25 cellular contexts compared by ENCODE assay signal in the genomic region with DNA sequence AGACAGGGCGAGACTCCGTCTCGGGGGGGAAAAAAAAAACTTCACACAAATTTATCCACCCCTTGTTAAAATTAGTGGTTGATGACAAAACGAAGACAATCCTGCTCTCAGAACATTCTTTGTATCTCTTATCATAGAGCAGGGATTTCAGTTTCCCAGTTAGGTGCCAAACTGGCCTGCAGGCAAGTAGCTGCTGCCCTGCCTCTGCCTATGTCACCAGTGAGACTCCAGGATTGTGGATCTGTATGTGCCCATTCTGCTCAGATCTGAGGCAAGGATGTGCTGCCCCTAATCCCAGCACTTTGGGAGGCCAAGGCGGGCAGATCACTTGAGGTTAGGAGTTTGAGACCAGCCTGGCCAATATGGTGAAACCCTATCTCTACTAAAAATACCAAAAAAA. TPM values are rescaled to one million over a fixed set of nuclear protein-coding genes. Genes with fewer than 3 reads are reported as not detected.
DNase-seq lines count a peak whose midpoint lies in the region; ATAC-seq, FAIRE-seq and TF ChIP-seq lines count a peak whose summit lies in the region.
"Had no signal": no experiment of that assay in that cellular context is flagged by ENCODE, and none has a peak within 500 bp of the region (broad histone marks: within the 10 kb centered on the region; RNA-seq: fewer than 3 reads in every experiment).

No MANE protein-coding gene starts in this region.

- peaks cover 58% of the 10 kb centered on the region for H3K36me3 Mint-ChIP-seq in activated naive CD4-positive, alpha-beta T cell treated with anti-CD3 and anti-CD28 coated beads, Interleukin-2, amount 10 ng/mL, durations not matched to agents 7 days and 5 days

- CTCF ChIA-PET in activated naive CD4-positive, alpha-beta T cell treated with anti-CD3 and anti-CD28 coated beads, Interleukin-2, amount 10 ng/mL, durations not matched to agents 7 days and 5 days (lab: Charles Lee) = interaction anchor here (1.0 kb wide), 1 partner anchor 122 kb away, joined by 3 read pairs; no protein-coding TSS in a partner anchor

- no peak overlapping the region for H3K4me3 Mint-ChIP-seq in activated naive CD4-positive, alpha-beta T cell treated with anti-CD3 and anti-CD28 coated beads, Interleukin-2, amount 10 ng/mL, durations not matched to agents 7 days and 5 days
- H3K4me3 Mint-ChIP-seq: B cell; CD4-positive, CD25-positive, alpha-beta regulatory T cell; CD8-positive, alpha-beta T cell had no signal

- H3K9me3 ChIP-seq in heart left ventricle = no peaks in the 10 kb centered on the region
- no peaks in the 10 kb centered on the region for H3K9me3 ChIP-seq in keratinocyte (ENCODE audit: control insufficient read depth, low read depth, low read length)
- H3K9me3 ChIP-seq: BLaER1 had no signal

- no peak for TF ChIP-seq CTCF in heart left ventricle (IDR thresholded peaks at IDR 0.05)
- TF ChIP-seq CTCF in keratinocyte (optimal IDR thresholded peaks at IDR 0.05 in 1 of 3, IDR thresholded peaks at IDR 0.05 in 1 of 3, conservative IDR thresholded peaks at IDR 0.05 in 1 of 3; ENCODE audit: extremely low read depth in 1 of 3, insufficient read depth in 2 of 3, low read length in 3 of 3) = no peak

- peaks cover 9% of the 10 kb centered on the region for H3K4me1 Mint-ChIP-seq in activated naive CD4-positive, alpha-beta T cell treated with anti-CD3 and anti-CD28 coated beads, Interleukin-2, amount 10 ng/mL, durations not matched to agents 7 days and 5 days
- H3K4me1 Mint-ChIP-seq: B cell had no signal

- DNase-seq in activated naive CD4-positive, alpha-beta T cell treated with anti-CD3 and anti-CD28 coated beads, Interleukin-2, amount 10 ng/mL, durations not matched to agents 7 days and 5 days = no peak
- no peak for DNase-seq in activated naive CD4-positive, alpha-beta T cell (lab: John Stamatoyannopoulos, UW)
- DNase-seq in left ventricle myocardium superior = no peak
- no peak for DNase-seq in heart left ventricle
- DNase-seq in keratinocyte (ENCODE audit: low read depth, low spot score) = no peak
- DNase-seq in NCI-H1105 treated with DMSO at 0.1 percent for 48 hours (lab: John Stamatoyannopoulos, UW) = no peak
- DNase-seq in COR-L47 (lab: John Stamatoyannopoulos, UW) = no peak
- DNase-seq: CD4-positive, CD25-positive, alpha-beta regulatory T cell; CD8-positive, alpha-beta T cell; DMS 273 treated with DMSO at 0.1 percent for 48 hours; DMS79; EL; GDM1; GM23248; H7; HCEC 1CT had no signal

- intact Hi-C loops in left ventricle myocardium superior (cut with micrococcal nuclease) = no loop called here
- intact Hi-C loops in heart left ventricle (cut with DNase I) = no loop called here

- no peaks in the 10 kb centered on the region for H3K9me1 ChIP-seq in keratinocyte (ENCODE audit: control insufficient read depth, extremely low read depth, insufficient read depth, low read length)

- H3K27me3 Mint-ChIP-seq in activated naive CD4-positive, alpha-beta T cell treated with anti-CD3 and anti-CD28 coated beads, Interleukin-2, amount 10 ng/mL, durations not matched to agents 7 days and 5 days = no peaks in the 10 kb centered on the region
- H3K27me3 Mint-ChIP-seq: B cell; CD4-positive, CD25-positive, alpha-beta regulatory T cell had no signal

- WGBS in heart left ventricle, 4 donors = 82 to 89% (median 85%) methylated on average over 5 of the region's 5 CpGs

- H3K4me3 ChIP-seq in heart left ventricle (no peak overlapping the region), keratinocyte (ENCODE audit: control insufficient read depth in 2 of 3, extremely low read depth in 1 of 3, insufficient read depth in 2 of 3, low read depth in 1 of 3, low read length in 3 of 3) (no peak overlapping the region)
- H3K4me3 ChIP-seq: BLaER1, GM12878, GM23248 had no signal

- ATAC-seq in left ventricle myocardium superior (peak; percentile 50), heart left ventricle (no peak)
- ATAC-seq: CD8-positive, alpha-beta T cell; GM12878 had no signal

- H3K4me2 ChIP-seq in keratinocyte (ENCODE audit: control insufficient read depth, extremely low read depth, insufficient read depth, low read depth, low read length) = no peak overlapping the region
- H3K4me2 ChIP-seq: BLaER1 had no signal

- peaks cover 0 to 19% (median 9%) of the 10 kb centered on the region in 12 donors for H3K4me1 ChIP-seq in heart left ventricle
- H3K4me1 ChIP-seq in keratinocyte (ENCODE audit: control insufficient read depth, extremely low read depth, insufficient read depth, low read length) = peaks cover 6% of the 10 kb centered on the region
- H3K4me1 ChIP-seq: BLaER1 had no signal

- FAIRE-seq in keratinocyte (lab: Jason Lieb, UNC) = peak; percentile 56
- FAIRE-seq: A204.1, D721Med, GM12878, GM19239, H1 had no signal

- dilution Hi-C loops in keratinocyte (cut with MboI; ENCODE audit: extremely low pct_ligation_motif_present, low sequenced_read_pairs) = no loop called here

- H2AFZ ChIP-seq in keratinocyte (ENCODE audit: control insufficient read depth, low read length) = no peak overlapping the region
- H2AFZ ChIP-seq: GM23248 had no signal

- H3K36me3 ChIP-seq in heart left ventricle = peaks cover 0 to 99% (median 82%) of the 10 kb centered on the region in 9 donors
- H3K36me3 ChIP-seq in keratinocyte (ENCODE audit: control insufficient read depth in 2 of 2, extremely low read depth in 1 of 2, insufficient read depth in 2 of 2, low read length in 2 of 2) = peaks cover 14 to 41% of the 10 kb centered on the region in 2 experiments

- H3K27me3 ChIP-seq in heart left ventricle (no peaks in the 10 kb centered on the region), keratinocyte (ENCODE audit: control insufficient read depth, extremely low read depth, insufficient read depth, low read length) (no peaks in the 10 kb centered on the region)
- H3K27me3 ChIP-seq: BLaER1 had no signal

- no peak for TF ChIP-seq POLR2A in heart left ventricle (IDR thresholded peaks at IDR 0.05)

- H3K27ac Mint-ChIP-seq in activated naive CD4-positive, alpha-beta T cell treated with anti-CD3 and anti-CD28 coated beads, Interleukin-2, amount 10 ng/mL, durations not matched to agents 7 days and 5 days = peak overlapping the region; percentile 62
- H3K27ac Mint-ChIP-seq: B cell; CD8-positive, alpha-beta T cell had no signal

- H4K20me1 ChIP-seq in keratinocyte (ENCODE audit: control insufficient read depth, extremely low read depth, insufficient read depth, low read length) = no peaks in the 10 kb centered on the region
- H4K20me1 ChIP-seq: BLaER1 had no signal

- no peaks in the 10 kb centered on the region for H3K9me3 Mint-ChIP-seq in activated naive CD4-positive, alpha-beta T cell treated with anti-CD3 and anti-CD28 coated beads, Interleukin-2, amount 10 ng/mL, durations not matched to agents 7 days and 5 days
- H3K9me3 Mint-ChIP-seq: CD4-positive, CD25-positive, alpha-beta regulatory T cell; CD8-positive, alpha-beta T cell had no signal

- H3K27ac ChIP-seq in heart left ventricle (no peak overlapping the region), keratinocyte (ENCODE audit: control insufficient read depth, insufficient read depth, low read length) (peak overlapping the region; percentile 17)
- H3K27ac ChIP-seq: 22Rv1, BLaER1, C4-2B, GM23248 had no signal

- H3K9ac ChIP-seq in keratinocyte (ENCODE audit: control insufficient read depth, extremely low read depth, insufficient read depth, low read length) = no peak overlapping the region
- H3K9ac ChIP-seq: BLaER1, GM23248 had no signal

- peaks cover 21% of the 10 kb centered on the region for H3K79me2 ChIP-seq in keratinocyte (ENCODE audit: control insufficient read depth, insufficient read depth, low read length)

RNA-seq across cellular contexts. Expression of a gene that starts 54.4 kb away (rescaled TPM):
- 35.4 TPM for total RNA-seq in left ventricle myocardium superior
- 100 to 1,000 TPM in 1 of 9 donors, 10 to 100 TPM in 8; 28.6 to 115 (median 36.8) TPM for total RNA-seq in heart left ventricle
- 10 to 100 TPM; 18.9 to 31.3 TPM for polyA plus RNA-seq in heart left ventricle
- 219 to 310 TPM (median 253 TPM) in 3 replicates for polyA plus RNA-seq in keratinocyte
- polyA plus RNA-seq in keratinocyte (2011; ENCODE audit: low read depth) = 1,067 TPM
- 127 and 198 TPM in 2 replicates for polyA plus RNA-seq in keratinocyte (2011; cell fraction: cytosol; rRNA removed)
- 543 and 692 TPM in 2 replicates for polyA plus RNA-seq in keratinocyte (2011; cell fraction: nucleus; rRNA removed)
- polyA plus RNA-seq in keratinocyte (2012; ENCODE audit: low replicate concordance) = 163 and 252 TPM in 2 replicates
- 189 to 616 TPM (median 435 TPM) in 3 replicates for polyA minus RNA-seq in keratinocyte
- 205 TPM for polyA minus RNA-seq in keratinocyte (2011; cell fraction: cytosol; rRNA and poly(A)+ RNA removed)
- 533 and 899 TPM in 2 replicates for polyA minus RNA-seq in keratinocyte (2011; cell fraction: nucleus; rRNA and poly(A)+ RNA removed)
